8 cellular contexts compared by ENCODE assay signal in genomic region chr17:2395258-2396170, GRCh38. TPM values are rescaled to one million over a fixed set of nuclear protein-coding genes. Genes with fewer than 3 reads are reported as not detected.
DNase-seq lines count a peak whose midpoint lies in the region; ATAC-seq and TF ChIP-seq lines count a peak whose summit lies in the region.

No MANE protein-coding gene starts in this region.

- H3K27me3 ChIP-seq in BE2C (no peaks in the 10 kb centered on the region), aorta (ENCODE audit: control insufficient read depth in 1 of 2, insufficient read depth in 2 of 2, low read length in 1 of 2) (no peaks in the 10 kb centered on the region)

- H3K4me3 Mint-ChIP-seq in memory B cell: peak overlapping the region; percentile 64

- H3K4me1 Mint-ChIP-seq in memory B cell: peaks cover 53% of the 10 kb centered on the region

- H3K9me3 ChIP-seq in BE2C (no peaks in the 10 kb centered on the region), KOPT-K1 (ENCODE audit: insufficient read depth, low read length, poor library complexity, severe bottlenecking) (no peaks in the 10 kb centered on the region), aorta (ENCODE audit: control insufficient read depth, low read length) (no peaks in the 10 kb centered on the region)

- H3K4me3 ChIP-seq in BE2C (ENCODE audit: low read depth, low read length) (peak overlapping the region; percentile 34), cardiac fibroblast (replicated peaks in 1 of 2; ENCODE audit: low read depth in 2 of 2, low read length in 2 of 2) (peak overlapping the region in 1 of 2 donors; percentile 49), aorta (ENCODE audit: low read length in 2 of 2) (no peak overlapping the region)

- WGBS in aorta, 2 donors: 64 to 72% methylated on average over 21 to 28 of the region's 28 CpGs

- ATAC-seq in memory B cell (ENCODE audit: low read depth): no peak
- no peak for ATAC-seq in aorta (ENCODE audit: low FRiP score)

- intact Hi-C loops in aorta (cut with DNase I): no loop called here
- intact Hi-C loops in head of caudate nucleus (cut with DNase I): no loop called here

- no peaks in the 10 kb centered on the region for H3K36me3 Mint-ChIP-seq in memory B cell

- H3K4me1 ChIP-seq in BE2C (peaks cover 21% of the 10 kb centered on the region), aorta (ENCODE audit: control insufficient read depth in 1 of 2, insufficient read depth in 2 of 2, low read length in 2 of 2) (peaks cover 0 to 2% of the 10 kb centered on the region in 2 donors)

- DNase-seq in BE2C: peak; percentile 33
- DNase-seq in cardiac fibroblast (ENCODE audit: low read depth in 2 of 2): peak; percentile 45 to 58
- no peak for DNase-seq in memory B cell (ENCODE audit: low spot score in 2 of 2)
- DNase-seq in aorta: peak in 1 of 2 donors; percentile 63
- no peak for DNase-seq in head of caudate nucleus
- no peak for DNase-seq in 8988T
- no peak for DNase-seq in NCI-H446 treated with DMSO at 0.1 percent for 48 hours (lab: John Stamatoyannopoulos, UW)

- H3K36me3 ChIP-seq in BE2C (peaks cover 10% of the 10 kb centered on the region), KOPT-K1 (ENCODE audit: insufficient read depth, low read length) (no peaks in the 10 kb centered on the region), aorta (ENCODE audit: control insufficient read depth in 1 of 2, insufficient read depth in 2 of 2, low read length in 1 of 2) (no peaks in the 10 kb centered on the region)

- no peaks in the 10 kb centered on the region for H3K9me3 Mint-ChIP-seq in memory B cell

- peak overlapping the region; percentile 35 for H3K27ac Mint-ChIP-seq in memory B cell

- H3K27ac ChIP-seq in KOPT-K1 (ENCODE audit: low read depth, low read length, poor library complexity, severe bottlenecking): peak overlapping the region; percentile 22
- H3K27ac ChIP-seq in aorta (ENCODE audit: low read depth in 1 of 2, low read length in 2 of 2): peak overlapping the region; percentile 12 to 74

- no peak for TF ChIP-seq CTCF in BE2C (IDR thresholded peaks at IDR 0.05; ENCODE audit: low read depth, low read length)
- TF ChIP-seq CTCF in cardiac fibroblast (IDR thresholded peaks at IDR 0.05; ENCODE audit: low read depth, low read length): peak; percentile 4

- H3K27me3 Mint-ChIP-seq in memory B cell: no peaks in the 10 kb centered on the region

RNA-seq across cellular contexts. Expression of gene MNT, which starts 5.3 kb away (rescaled TPM):
- polyA plus RNA-seq in BE2C (2012; ENCODE audit: insufficient read depth, insufficient read length, low read depth): 22.8 TPM
- total RNA-seq in aorta: 10 to 100 TPM; 28.3 to 35.7 TPM
- polyA plus RNA-seq in aorta: 1 to 10 TPM; 8.3 to 9.0 TPM

RNA-seq across cellular contexts. Expression of gene SGSM2, which starts 58.2 kb away (rescaled TPM):
- polyA plus RNA-seq in BE2C (2012; ENCODE audit: insufficient read depth, insufficient read length, low read depth): 53.6 TPM
- total RNA-seq in aorta: 10 to 100 TPM; 48.2 to 87.4 TPM
- 100 to 1,000 TPM in 1 of 2 donors, 10 to 100 TPM in 1; 24.9 to 173 TPM for polyA plus RNA-seq in aorta

RNA-seq across cellular contexts. Expression of gene TSR1, which starts 59.3 kb away (rescaled TPM):
- polyA plus RNA-seq in BE2C (2012; ENCODE audit: insufficient read depth, insufficient read length, low read depth): 64.6 TPM
- 10 to 100 TPM; 18.5 to 21.8 TPM for total RNA-seq in aorta
- polyA plus RNA-seq in aorta: 10 to 100 TPM in 1 of 2 donors, 1 to 10 TPM in 1; 8.8 to 10.7 TPM

Comparison
In these comparisons a context has a peak if more than half of its experiments do, and no peak if none do; other contexts are left out.
1. DNase-seq: peak in BE2C (single experiment) and cardiac fibroblast (2 of 2); none in memory B cell (0 of 2), head of caudate nucleus (0 of 42), 8988T (single experiment) and NCI-H446 treated with DMSO at 0.1 percent for 48 hours (single experiment).